ENCODE assay signal across 19 cellular contexts in the genomic region with DNA sequence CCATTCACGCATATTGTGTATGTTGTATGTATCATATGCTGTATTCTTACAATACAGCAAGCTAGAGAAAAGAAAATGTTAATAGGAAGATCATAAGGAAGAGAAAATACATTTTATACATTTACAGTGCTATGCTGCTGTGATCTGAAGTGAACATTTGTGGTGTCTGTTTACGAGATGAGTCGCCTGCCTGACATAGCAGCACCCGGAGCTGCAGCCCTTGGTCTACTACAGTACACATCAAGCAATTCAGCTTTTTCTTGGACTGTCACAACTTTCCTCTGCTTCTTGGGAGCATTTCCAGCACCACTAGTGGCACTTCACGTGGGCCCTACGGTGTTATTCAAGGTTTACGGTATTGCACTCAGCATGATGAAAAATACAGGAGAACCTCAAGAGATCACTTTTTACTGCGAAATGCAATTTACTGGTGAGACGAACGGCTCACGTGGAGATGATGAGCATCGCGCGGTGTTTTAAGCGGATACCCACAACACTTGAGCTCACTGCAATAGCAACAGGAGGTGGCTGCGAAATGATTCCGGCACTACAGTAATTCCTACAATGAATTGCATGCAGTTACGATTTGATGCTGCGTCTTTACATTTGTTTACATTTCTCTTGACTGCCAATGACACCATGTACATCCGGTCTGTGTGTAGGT.
A peak's percentile ranks its signal among the peaks of the same experiment; 100 is the strongest.
DNase-seq lines count a peak whose midpoint lies in the region; ATAC-seq and TF ChIP-seq lines count a peak whose summit lies in the region.
"Had no signal": no experiment of that assay in that cellular context is flagged by ENCODE, and none has a peak within 500 bp of the region (broad histone marks: within the 10 kb centered on the region; RNA-seq: fewer than 3 reads in every experiment).

No MANE protein-coding gene starts in this region.

- no peak for ATAC-seq in GM19463 (IDR thresholded peaks at IDR 0.05; ENCODE audit: unreplicated experiment)
- no peak for ATAC-seq in activated CD8-positive, alpha-beta T cell treated with anti-CD3 and anti-CD28 coated beads for 36 hours
- ATAC-seq: SK-N-SH treated with all-trans-retinoic acid at 6 μM for 48 hours had no signal

- CTCF ChIA-PET in activated CD8-positive, alpha-beta T cell treated with anti-CD3 and anti-CD28 coated beads for 36 hours (lab: Charles Lee): interaction anchor here (0.6 kb wide), 1 partner anchor 386 kb away, joined by 3 read pairs; no protein-coding TSS in a partner anchor

- no peaks in the 10 kb centered on the region for H3K4me1 Mint-ChIP-seq in activated CD8-positive, alpha-beta T cell treated with anti-CD3 and anti-CD28 coated beads for 36 hours (ENCODE audit: low read depth)
- H3K4me1 Mint-ChIP-seq: IgD-negative memory B cell had no signal

- no peaks in the 10 kb centered on the region for H3K27me3 Mint-ChIP-seq in activated CD8-positive, alpha-beta T cell treated with anti-CD3 and anti-CD28 coated beads for 36 hours
- H3K27me3 Mint-ChIP-seq: IgD-negative memory B cell had no signal

- TF ChIP-seq CTCF in NB4 (IDR thresholded peaks at IDR 0.05; ENCODE audit: low read depth, low read length): no peak
- TF ChIP-seq CTCF in activated CD8-positive, alpha-beta T cell treated with anti-CD3 and anti-CD28 coated beads for 36 hours (IDR thresholded peaks at IDR 0.05): no peak

- POLR2A ChIA-PET in activated CD8-positive, alpha-beta T cell treated with anti-CD3 and anti-CD28 coated beads for 36 hours (lab: Charles Lee): no interaction called here

- intact Hi-C loops in activated CD8-positive, alpha-beta T cell treated with anti-CD3 and anti-CD28 coated beads for 36 hours (cut with micrococcal nuclease): no loop called here

- no peak overlapping the region for H3K27ac Mint-ChIP-seq in activated CD8-positive, alpha-beta T cell treated with anti-CD3 and anti-CD28 coated beads for 36 hours

- H3K4me3 Mint-ChIP-seq in activated CD8-positive, alpha-beta T cell treated with anti-CD3 and anti-CD28 coated beads for 36 hours: no peak overlapping the region
- H3K4me3 Mint-ChIP-seq: CD4-positive, alpha-beta memory T cell; IgD-negative memory B cell had no signal

- H3K9me3 Mint-ChIP-seq in activated CD8-positive, alpha-beta T cell treated with anti-CD3 and anti-CD28 coated beads for 36 hours: no peaks in the 10 kb centered on the region
- H3K9me3 Mint-ChIP-seq: IgD-negative memory B cell had no signal

- H3K4me3 ChIP-seq in NB4 (ENCODE audit: low read depth, low read length): no peak overlapping the region

- no peak for TF ChIP-seq POLR2A in NB4 (IDR thresholded peaks at IDR 0.05; ENCODE audit: extremely low read depth, insufficient read length)

- no peaks in the 10 kb centered on the region for H3K36me3 Mint-ChIP-seq in activated CD8-positive, alpha-beta T cell treated with anti-CD3 and anti-CD28 coated beads for 36 hours (ENCODE audit: low read depth)
- H3K36me3 Mint-ChIP-seq: CD4-positive, alpha-beta memory T cell; IgD-negative memory B cell had no signal

- DNase-seq in NCI-H1417 (lab: John Stamatoyannopoulos, UW) (peak in 2 of 3 experiments; percentile 2 to 68), NCI-H1417 treated with DMSO at 0.1 percent for 48 hours (lab: John Stamatoyannopoulos, UW) (no peak), NB4 (ENCODE audit: low read depth) (peak; percentile 37), NCI-H69 (lab: John Stamatoyannopoulos, UW) (peak; percentile 51), NCI-H2171 (lab: John Stamatoyannopoulos, UW) (no peak), NCI-H2171 treated with DMSO at 0.1 percent for 48 hours (lab: John Stamatoyannopoulos, UW) (no peak)
- no peak for DNase-seq in activated CD8-positive, alpha-beta T cell treated with anti-CD3 and anti-CD28 coated beads for 36 hours
- DNase-seq: Calu3; CD4-positive, alpha-beta memory T cell; GF-D8; Kasumi-1; NCI-H1694; NCI-H2107; NCI-H524 treated with DMSO at 0.1 percent for 48 hours; SHP77 treated with DMSO at 0.1 percent for 48 hours; T-helper 1 cell had no signal

Comparison
In these comparisons a context has a peak if more than half of its experiments do, and no peak if none do; other contexts are left out.
1. DNase-seq: peak in NCI-H1417 (2 of 3), NB4 (single experiment) and NCI-H69 (single experiment); none in NCI-H1417 treated with DMSO at 0.1 percent for 48 hours (single experiment), NCI-H2171 (single experiment), activated CD8-positive, alpha-beta T cell treated with anti-CD3 and anti-CD28 coated beads for 36 hours (single experiment) and NCI-H2171 treated with DMSO at 0.1 percent for 48 hours (single experiment).